In the genomic region with DNA sequence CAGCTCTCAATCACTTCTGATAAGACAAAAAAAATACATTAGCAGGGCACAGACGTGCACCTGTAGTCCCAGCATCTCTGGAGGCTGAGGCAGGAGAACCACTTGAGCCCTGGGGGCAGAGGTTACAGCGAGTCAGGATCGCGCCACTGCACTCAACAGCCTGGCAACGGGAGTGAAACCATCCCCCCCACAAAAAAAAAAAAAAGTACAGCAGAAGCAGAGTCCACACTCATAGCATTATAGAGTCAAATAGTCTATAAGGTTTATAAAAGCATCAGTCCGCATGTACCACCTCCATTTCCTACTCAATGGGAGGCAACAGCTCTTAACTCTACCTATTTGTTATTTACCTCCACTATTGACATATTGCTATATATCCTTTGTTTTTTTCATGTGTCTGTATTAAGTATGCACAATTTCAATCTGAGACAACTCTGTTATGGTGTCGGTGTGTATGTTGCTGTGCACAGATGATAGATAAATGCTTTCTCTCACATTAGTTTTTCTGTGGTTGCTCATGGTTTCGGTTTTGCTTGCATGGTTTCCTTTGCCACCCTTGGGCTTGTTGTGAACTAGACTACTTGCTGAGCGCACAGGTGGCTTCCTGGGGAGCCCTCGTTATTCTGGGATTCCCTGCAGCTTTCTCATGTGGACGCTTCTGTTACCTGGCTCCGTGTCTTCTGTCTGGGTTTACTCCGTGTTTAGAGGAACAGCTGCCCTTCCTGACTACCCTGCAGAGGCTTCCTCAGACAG, we compare ENCODE assay signal across 9 cellular contexts. TPM values are rescaled to one million over a fixed set of nuclear protein-coding genes. Genes with fewer than 3 reads are reported as not detected.
DNase-seq lines count a peak whose midpoint lies in the region; ATAC-seq and TF ChIP-seq lines count a peak whose summit lies in the region.
"Had no signal": no experiment of that assay in that cellular context is flagged by ENCODE, and none has a peak within 500 bp of the region (broad histone marks: within the 10 kb centered on the region; RNA-seq: fewer than 3 reads in every experiment).

No MANE protein-coding gene starts in this region.

- peaks cover 29% of the 10 kb centered on the region for H3K4me1 Mint-ChIP-seq in activated naive CD8-positive, alpha-beta T cell (ENCODE audit: low read depth)
- peaks cover 18% of the 10 kb centered on the region for H3K4me1 Mint-ChIP-seq in stimulated activated naive CD8-positive, alpha-beta T cell treated with anti-CD3 and anti-CD28 coated beads, Interleukin-15, Interleukin-2, amounts not matched to agents 100 ng/mL and 50 ng/mL, for 24 hours (ENCODE audit: low read depth)

- 90% methylated on average over 13 of the region's 13 CpGs for WGBS in testis, 2 donors

- peak overlapping the region; percentile 74 for H3K4me3 Mint-ChIP-seq in activated naive CD8-positive, alpha-beta T cell
- H3K4me3 Mint-ChIP-seq in stimulated activated naive CD8-positive, alpha-beta T cell treated with anti-CD3 and anti-CD28 coated beads, Interleukin-15, Interleukin-2, amounts not matched to agents 100 ng/mL and 50 ng/mL, for 24 hours, result peak overlapping the region; percentile 4
- H3K4me3 Mint-ChIP-seq: brain had no signal

- H3K27ac ChIP-seq in testis, result no peak overlapping the region

- intact Hi-C loops in testis (cut with DNase I; ENCODE audit: low total_unique reads), result no loop called here

- no peaks in the 10 kb centered on the region for H3K27me3 ChIP-seq in testis

- H3K27me3 Mint-ChIP-seq in activated naive CD8-positive, alpha-beta T cell, result no peaks in the 10 kb centered on the region
- peaks cover 7% of the 10 kb centered on the region for H3K27me3 Mint-ChIP-seq in stimulated activated naive CD8-positive, alpha-beta T cell treated with anti-CD3 and anti-CD28 coated beads, Interleukin-15, Interleukin-2, amounts not matched to agents 100 ng/mL and 50 ng/mL, for 24 hours
- H3K27me3 Mint-ChIP-seq: brain had no signal

- H3K9me3 ChIP-seq in testis, result no peaks in the 10 kb centered on the region

- H3K4me3 ChIP-seq in testis, result no peak overlapping the region

- peak overlapping the region; percentile 1 for H3K27ac Mint-ChIP-seq in activated naive CD8-positive, alpha-beta T cell
- H3K27ac Mint-ChIP-seq in stimulated activated naive CD8-positive, alpha-beta T cell treated with anti-CD3 and anti-CD28 coated beads, Interleukin-15, Interleukin-2, amounts not matched to agents 100 ng/mL and 50 ng/mL, for 24 hours, result no peak overlapping the region
- H3K27ac Mint-ChIP-seq: brain had no signal

- DNase-seq in NCI-H146 (lab: John Stamatoyannopoulos, UW), result peak; percentile 89
- DNase-seq in testis, result no peak
- no peak for DNase-seq in COLO829 (ENCODE audit: low spot score)
- DNase-seq in NCI-H1048 (lab: John Stamatoyannopoulos, UW), result no peak

- TF ChIP-seq CTCF in testis (IDR thresholded peaks at IDR 0.05), result no peak

- no peaks in the 10 kb centered on the region for H3K4me1 ChIP-seq in testis

- no peak for TF ChIP-seq POLR2A in testis (IDR thresholded peaks at IDR 0.05)

- no peaks in the 10 kb centered on the region for H3K9me3 Mint-ChIP-seq in activated naive CD8-positive, alpha-beta T cell (ENCODE audit: low read depth)
- H3K9me3 Mint-ChIP-seq in stimulated activated naive CD8-positive, alpha-beta T cell treated with anti-CD3 and anti-CD28 coated beads, Interleukin-15, Interleukin-2, amounts not matched to agents 100 ng/mL and 50 ng/mL, for 24 hours, result no peaks in the 10 kb centered on the region

- H3K36me3 Mint-ChIP-seq in activated naive CD8-positive, alpha-beta T cell, result no peaks in the 10 kb centered on the region
- no peaks in the 10 kb centered on the region for H3K36me3 Mint-ChIP-seq in stimulated activated naive CD8-positive, alpha-beta T cell treated with anti-CD3 and anti-CD28 coated beads, Interleukin-15, Interleukin-2, amounts not matched to agents 100 ng/mL and 50 ng/mL, for 24 hours (ENCODE audit: low read depth)

- peak; percentile 97 for ATAC-seq in GM18499 (IDR thresholded peaks at IDR 0.05; ENCODE audit: insufficient read depth, unreplicated experiment)
- ATAC-seq in GM21737 (IDR thresholded peaks at IDR 0.05; ENCODE audit: unreplicated experiment), result peak; percentile 96

- H3K36me3 ChIP-seq in testis (ENCODE audit: low read depth, missing control alignments), result no peaks in the 10 kb centered on the region

RNA-seq across cellular contexts. Expression of a gene that starts 40.4 kb away (rescaled TPM):
- total RNA-seq in testis, result 10 to 100 TPM; 15.6 to 21.4 TPM
- polyA plus RNA-seq in testis (ENCODE audit: insufficient read depth, low read depth, low replicate concordance), result 7.8 TPM
